In the genomic region with DNA sequence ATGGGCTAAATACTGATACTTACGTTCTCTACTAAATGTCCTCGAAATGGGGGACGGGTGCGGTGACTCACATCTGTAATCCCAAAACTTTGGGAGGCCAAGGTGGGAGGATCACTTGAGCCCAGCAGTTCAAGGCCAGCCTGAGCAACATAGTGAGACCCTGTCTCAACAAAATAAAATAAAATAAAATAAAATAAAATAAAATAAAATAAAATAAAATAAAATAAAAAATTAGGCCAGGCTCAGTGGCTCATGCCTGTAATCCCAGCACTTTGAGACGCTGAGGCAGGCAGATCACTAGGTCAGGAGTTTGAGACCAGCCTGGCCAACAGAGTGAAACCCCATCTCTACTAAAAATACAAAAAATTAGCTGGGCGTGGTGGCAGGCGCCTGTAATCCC, we compare ENCODE assay signal across 8 cellular contexts. TPM values are rescaled to one million over a fixed set of nuclear protein-coding genes. Genes with fewer than 3 reads are reported as not detected.
"Had no signal": no experiment of that assay in that cellular context is flagged by ENCODE, and none has a peak within 500 bp of the region (broad histone marks: within the 10 kb centered on the region; RNA-seq: fewer than 3 reads in every experiment).

No MANE protein-coding gene starts in this region.

RNA-seq across cellular contexts. Expression of a gene that starts 7.6 kb away (rescaled TPM):
- total RNA-seq: LHCN-M2, MCF 10A, NCI-H460, OCI-LY7, PC-9, RPMI7951, SJCRH30, SK-MEL-5 had no signal
